Comparison of ENCODE assay signal across 23 cellular contexts in genomic region chr20:60302875-60303274, GRCh38.
"Had no signal": no experiment of that assay in that cellular context is flagged by ENCODE, and none has a peak within 500 bp of the region (broad histone marks: within the 10 kb centered on the region; RNA-seq: fewer than 3 reads in every experiment).

No MANE protein-coding gene starts in this region.

- H3K36me3 ChIP-seq: colonic mucosa, MG63 had no signal

- H3K9me3 ChIP-seq: colonic mucosa, MG63 had no signal

- H3K27me3 ChIP-seq: colonic mucosa, MG63 had no signal

- H3K4me1 Mint-ChIP-seq: activated naive CD4-positive, alpha-beta T cell treated with anti-CD3 and anti-CD28 coated beads, Interleukin-2, amount 10 ng/mL, durations not matched to agents 7 days and 5 days; activated naive CD8-positive, alpha-beta T cell treated with anti-CD3 and anti-CD28 coated beads for 36 hours had no signal

- H3K27me3 Mint-ChIP-seq: activated CD4-positive, alpha-beta memory T cell treated with anti-CD3 and anti-CD28 coated beads, Interleukin-2, amount 10 ng/mL, durations not matched to agents 7 days and 5 days; activated naive CD4-positive, alpha-beta T cell treated with anti-CD3 and anti-CD28 coated beads, Interleukin-2, amount 10 ng/mL, durations not matched to agents 7 days and 5 days; activated naive CD8-positive, alpha-beta T cell treated with anti-CD3 and anti-CD28 coated beads for 36 hours had no signal

- H3K27ac Mint-ChIP-seq: activated CD4-positive, alpha-beta memory T cell treated with anti-CD3 and anti-CD28 coated beads, Interleukin-2, amount 10 ng/mL, durations not matched to agents 7 days and 5 days; activated naive CD4-positive, alpha-beta T cell treated with anti-CD3 and anti-CD28 coated beads, Interleukin-2, amount 10 ng/mL, durations not matched to agents 7 days and 5 days; activated naive CD8-positive, alpha-beta T cell treated with anti-CD3 and anti-CD28 coated beads for 36 hours; activated T-cell treated with anti-CD3 and anti-CD28 coated beads, Interleukin-2, amount 50 U/mL, for 72 hours; activated T-helper 2 cell treated with anti-CD3 and anti-CD28 coated beads, Interferon-gamma antibody, Interleukin-2, Interleukin-4, amounts not matched to agents 10 μg/mL and 5 μg/mL and 100 μg/mL, durations not matched to agents 14 hours and 24 hours and 36 hours; T-cell had no signal

- H3K4me1 ChIP-seq: colonic mucosa had no signal

- H3K4me3 ChIP-seq: colonic mucosa, MG63 had no signal

- H3K27ac ChIP-seq: colonic mucosa had no signal

- H3K9me3 Mint-ChIP-seq: activated CD4-positive, alpha-beta memory T cell treated with anti-CD3 and anti-CD28 coated beads, Interleukin-2, amount 10 ng/mL, durations not matched to agents 7 days and 5 days; activated naive CD4-positive, alpha-beta T cell treated with anti-CD3 and anti-CD28 coated beads, Interleukin-2, amount 10 ng/mL, durations not matched to agents 7 days and 5 days; activated naive CD8-positive, alpha-beta T cell treated with anti-CD3 and anti-CD28 coated beads for 36 hours; activated T-cell treated with anti-CD3 and anti-CD28 coated beads, Interleukin-2, amount 50 U/mL, for 72 hours; activated T-helper 2 cell treated with anti-CD3 and anti-CD28 coated beads, Interferon-gamma antibody, Interleukin-2, Interleukin-4, amounts not matched to agents 10 μg/mL and 5 μg/mL and 100 μg/mL, durations not matched to agents 14 hours and 24 hours and 36 hours; T-cell had no signal

- H3K4me3 Mint-ChIP-seq: activated CD4-positive, alpha-beta memory T cell treated with anti-CD3 and anti-CD28 coated beads, Interleukin-2, amount 10 ng/mL, durations not matched to agents 7 days and 5 days; activated naive CD4-positive, alpha-beta T cell treated with anti-CD3 and anti-CD28 coated beads, Interleukin-2, amount 10 ng/mL, durations not matched to agents 7 days and 5 days; activated naive CD8-positive, alpha-beta T cell treated with anti-CD3 and anti-CD28 coated beads for 36 hours; activated T-cell treated with anti-CD3 and anti-CD28 coated beads, Interleukin-2, amount 50 U/mL, for 72 hours; T-cell had no signal

- H3K36me3 Mint-ChIP-seq: activated naive CD4-positive, alpha-beta T cell treated with anti-CD3 and anti-CD28 coated beads, Interleukin-2, amount 10 ng/mL, durations not matched to agents 7 days and 5 days; activated naive CD8-positive, alpha-beta T cell treated with anti-CD3 and anti-CD28 coated beads for 36 hours; T-cell had no signal

- DNase-seq: activated CD4-positive, alpha-beta memory T cell treated with anti-CD3 and anti-CD28 coated beads, Interleukin-2, amount 10 ng/mL, durations not matched to agents 7 days and 5 days; activated CD4-positive, alpha-beta T cell treated with anti-CD3 and anti-CD28 coated beads, Interleukin-2, amount 50 U/mL, for 1 hour; activated CD4-positive, CD25-positive, alpha-beta regulatory T cell; activated gamma-delta T cell treated with Interleukin-2 at 50 U/mL for 16 hours; activated naive CD4-positive, alpha-beta T cell treated with anti-CD3 and anti-CD28 coated beads, Interleukin-2, amount 10 ng/mL, durations not matched to agents 7 days and 5 days; activated naive CD8-positive, alpha-beta T cell treated with anti-CD3 and anti-CD28 coated beads for 36 hours; activated T-cell treated with anti-CD3 and anti-CD28 coated beads for 4 hours; activated T-cell treated with anti-CD3 and anti-CD28 coated beads, Interleukin-2, amount 50 U/mL, for 72 hours; anterior cingulate cortex; caudate nucleus; colonic mucosa; MG63; NCI-H146; NCI-H187 treated with DMSO at 0.1 percent for 48 hours; NCI-H2081 treated with DMSO at 0.1 percent for 48 hours; NCI-H446; NCI-H524; PC-3; SHP77 treated with DMSO at 0.1 percent for 48 hours; T-cell; T-helper 2 cell; T1000 had no signal
